ENCODE assay signal across 21 cellular contexts in the genomic region with DNA sequence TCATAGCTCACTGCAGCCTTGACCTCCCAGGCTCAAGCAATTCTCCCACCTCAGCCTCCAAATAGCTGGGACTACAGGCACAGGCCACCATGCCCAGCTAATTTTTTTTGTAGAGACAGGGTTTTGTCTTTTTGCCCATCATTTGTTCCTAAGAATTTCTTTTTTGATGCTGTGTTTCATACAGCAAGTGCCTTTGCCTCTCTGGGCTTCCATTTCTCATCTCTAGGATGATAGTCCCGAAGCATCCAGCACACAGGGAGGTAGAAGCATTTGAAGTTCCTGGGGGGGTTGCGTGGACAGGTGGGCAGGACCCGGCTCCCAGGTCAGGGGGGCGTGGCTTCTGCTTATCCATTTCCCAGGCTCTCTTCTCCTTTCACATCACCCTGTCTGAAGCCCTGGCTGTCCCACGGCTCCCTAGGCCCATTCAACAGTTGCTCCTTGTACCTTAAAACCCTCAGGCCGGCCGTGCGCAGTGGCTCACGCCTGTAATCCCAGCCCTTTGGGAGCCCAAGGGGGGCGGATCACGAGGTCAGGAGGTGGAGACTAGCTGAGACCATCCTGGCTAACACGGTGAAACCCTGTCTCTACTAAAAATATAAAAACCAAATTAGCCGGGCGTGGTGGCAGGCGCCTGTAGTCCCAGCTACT. TPM values are rescaled to one million over a fixed set of nuclear protein-coding genes. Genes with fewer than 3 reads are reported as not detected.
DNase-seq lines count a peak whose midpoint lies in the region; ATAC-seq, FAIRE-seq and TF ChIP-seq lines count a peak whose summit lies in the region.
"Had no signal": no experiment of that assay in that cellular context is flagged by ENCODE, and none has a peak within 500 bp of the region (broad histone marks: within the 10 kb centered on the region; RNA-seq: fewer than 3 reads in every experiment).

No MANE protein-coding gene starts in this region.

- intact Hi-C loops in K562 (cut with micrococcal nuclease) = no loop called here
- intact Hi-C loops in CD4-positive, alpha-beta T cell (cut with DNase I, micrococcal nuclease) = loop anchor here in 1 of 2 experiments (2.0 kb wide), 1 partner anchor 46 kb away; no protein-coding TSS in a partner anchor

- peaks cover 25% of the 10 kb centered on the region for H3K36me3 ChIP-seq in BLaER1
- H3K36me3 ChIP-seq in H7 (replicated peaks; ENCODE audit: control insufficient read depth, insufficient read depth, low read length) = peaks cover 4% of the 10 kb centered on the region
- peaks cover 17% of the 10 kb centered on the region; the same call in 2 of the 3 replicates for H3K36me3 ChIP-seq in K562 (ENCODE audit: control insufficient read depth, insufficient read depth, low read length)

- in situ Hi-C loops in K562 (cut with MboI) = no loop called here

- no peak for TF ChIP-seq RAD21 in K562 (CRISPR knock-in tag; conservative IDR thresholded peaks at IDR 0.05 in 1 of 2, IDR thresholded peaks at IDR 0.05 in 1 of 2)

- TF ChIP-seq POLR2A in K562 (conservative IDR thresholded peaks at IDR 0.05) = no peak

- CTCF ChIA-PET in K562 (lab: Yijun Ruan, JAX; ENCODE audit: low intra/inter-chr PET ratio) = no interaction called here
- CTCF ChIA-PET in CD4-positive, alpha-beta T cell (lab: Charles Lee) = interaction anchor here (0.7 kb wide), 1 partner anchor 1477 kb away, joined by 4 read pairs; no protein-coding TSS in a partner anchor

- H3K79me2 ChIP-seq in K562 (ENCODE audit: control insufficient read depth, insufficient read depth, low read length) = no peaks in the 10 kb centered on the region; the same call in 2 of the 3 replicates

- POLR2A ChIA-PET in K562 (lab: Yijun Ruan, JAX) = interaction anchor here (0.6 to 0.9 kb wide), 2 partner anchors 33 to 103 kb away, joined by 3 read pairs; no protein-coding TSS in a partner anchor
- POLR2A ChIA-PET in CD4-positive, alpha-beta T cell (lab: Charles Lee) = no interaction called here

- H3K9ac ChIP-seq in BLaER1 (no peak overlapping the region), K562 (ENCODE audit: insufficient read depth in 1 of 2, low read depth in 2 of 2, low read length in 2 of 2) (no peak overlapping the region)

- H3K36me3 Mint-ChIP-seq in CD4-positive, alpha-beta T cell (ENCODE audit: low read depth) = peaks cover 23% of the 10 kb centered on the region

- no peak overlapping the region for H2AFZ ChIP-seq in K562 (ENCODE audit: low read depth, low read length)
- H2AFZ ChIP-seq: GM23338 had no signal

- no peaks in the 10 kb centered on the region for H3K27me3 Mint-ChIP-seq in CD4-positive, alpha-beta T cell
- H3K27me3 Mint-ChIP-seq: CD8-positive, alpha-beta memory T cell had no signal

- 65% methylated on average over 15 of the region's 15 CpGs for WGBS in K562 (ENCODE audit: insufficient coverage, low coverage, missing lambda C conversion rate)

- TF ChIP-seq CTCF in K562 (IDR thresholded peaks at IDR 0.05 in 2 of 3, conservative IDR thresholded peaks at IDR 0.05 in 1 of 3; ENCODE audit: insufficient read depth in 2 of 3, low read depth in 1 of 3, low read length in 3 of 3) = no peak
- no peak for TF ChIP-seq CTCF in CD4-positive, alpha-beta T cell (IDR thresholded peaks at IDR 0.05)

- H3K4me3 Mint-ChIP-seq in CD4-positive, alpha-beta T cell = no peak overlapping the region
- H3K4me3 Mint-ChIP-seq: GM23338 had no signal

- FAIRE-seq in K562 (lab: Jason Lieb, UNC) = no peak
- FAIRE-seq: A204.1, GM12891, GM18507 had no signal

- H3K4me1 Mint-ChIP-seq in CD4-positive, alpha-beta T cell (ENCODE audit: low read depth) = peaks cover 16% of the 10 kb centered on the region

- TF ChIP-seq EP300 in K562 (IDR thresholded peaks at IDR 0.05; ENCODE audit: low read length) = no peak

- no TSS peak for BruUV-seq in K562 (replicated peaks; lab: Mats Ljungman, UMichigan)

- H3K4me3 ChIP-seq in BLaER1 = no peak overlapping the region
- H3K4me3 ChIP-seq in H7 (ENCODE audit: insufficient read depth, low read depth, low read length) = no peak overlapping the region
- no peak overlapping the region for H3K4me3 ChIP-seq in K562
- H3K4me3 ChIP-seq: GM23338 had no signal

- H3K27ac Mint-ChIP-seq in CD4-positive, alpha-beta T cell = no peak overlapping the region
- H3K27ac Mint-ChIP-seq: GM23338 had no signal

- peak overlapping the region; percentile 100 for H3K4me2 ChIP-seq in BLaER1
- H3K4me2 ChIP-seq in K562 (ENCODE audit: insufficient read depth, low read length) = no peak overlapping the region
- H3K4me2 ChIP-seq: GM23338 had no signal

- no peaks in the 10 kb centered on the region for H3K9me1 ChIP-seq in K562 (ENCODE audit: control insufficient read depth, insufficient read depth, low read length)

- no peak for ATAC-seq in K562
- ATAC-seq in CD4-positive, alpha-beta T cell (ENCODE audit: poor library complexity) = no peak
- no peak for ATAC-seq in GM19035 (IDR thresholded peaks at IDR 0.05; ENCODE audit: unreplicated experiment)
- ATAC-seq: GM23338 had no signal

- no peaks in the 10 kb centered on the region for H3K9me3 ChIP-seq in BLaER1
- H3K9me3 ChIP-seq in K562 (replicated peaks; ENCODE audit: control insufficient read depth, insufficient read depth, low read depth, low read length) = no peaks in the 10 kb centered on the region
- no peaks in the 10 kb centered on the region for H3K9me3 ChIP-seq in CD4-positive, alpha-beta T cell (ENCODE audit: control insufficient read depth, low read length)

- no peaks in the 10 kb centered on the region for H3K27me3 ChIP-seq in BLaER1
- H3K27me3 ChIP-seq in H7 (ENCODE audit: control insufficient read depth, insufficient read depth, low read length) = no peaks in the 10 kb centered on the region; the same call in 1 of the 2 replicates
- H3K27me3 ChIP-seq in K562 (ENCODE audit: control insufficient read depth in 2 of 2, insufficient read depth in 2 of 2, low read length in 2 of 2) = no peaks in the 10 kb centered on the region
- H3K27me3 ChIP-seq in CD4-positive, alpha-beta T cell (ENCODE audit: control insufficient read depth, insufficient read depth, low read length) = no peaks in the 10 kb centered on the region

- H3K4me1 ChIP-seq in BLaER1 (peaks cover 53% of the 10 kb centered on the region), K562 (replicated peaks in 1 of 2; ENCODE audit: control insufficient read depth in 2 of 2, insufficient read depth in 2 of 2, low read length in 2 of 2) (peaks cover 13 to 28% of the 10 kb centered on the region in 2 experiments; a peak in 4 of 5 replicates)

- DNase-seq in H7 (peak; percentile 66), K562 (ENCODE audit: extremely low read depth in 1 of 4, low spot score in 3 of 4) (no peak), hippocampal formation (lab: John Stamatoyannopoulos, UW) (no peak)
- DNase-seq in CD4-positive, alpha-beta T cell = no peak
- DNase-seq: AML-193, COR-L47, DMS 273 treated with DMSO at 0.1 percent for 48 hours, DMS53, DND-41, EL, H9, IMR-90, Karpas-422, KBM-7 had no signal

- H3K27ac ChIP-seq in BLaER1 (peak overlapping the region; percentile 30; the same call in 1 of the 2 replicates), K562 (ENCODE audit: extremely low read depth, low read depth, low read length) (no peak overlapping the region)
- H3K27ac ChIP-seq in CD4-positive, alpha-beta T cell (ENCODE audit: low read depth, low read length) = no peak overlapping the region

- H3K9me3 Mint-ChIP-seq in CD4-positive, alpha-beta T cell = no peaks in the 10 kb centered on the region
- H3K9me3 Mint-ChIP-seq: CD8-positive, alpha-beta memory T cell; GM23338; H9 had no signal

- H4K20me1 ChIP-seq in BLaER1 (peaks cover 61% of the 10 kb centered on the region), K562 (replicated peaks; ENCODE audit: control insufficient read depth, insufficient read depth, low read length) (no peaks in the 10 kb centered on the region)

RNA-seq across cellular contexts. Expression of gene ATP13A2, which starts 3.4 kb away (rescaled TPM):
- total RNA-seq in H7 (2014; rRNA removed; shearing (Covaris generic)) = 128 and 162 TPM in 2 replicates
- total RNA-seq in K562 (2011; cell fraction: chromatin; rRNA removed; ENCODE audit: low replicate concordance) = 34.5 and 126 TPM in 2 replicates
- total RNA-seq in K562 (2011; cell fraction: nucleolus; rRNA removed) = 139 and 151 TPM in 2 replicates
- total RNA-seq in K562 (2011; cell fraction: nucleoplasm; rRNA removed) = 86.6 and 104 TPM in 2 replicates
- total RNA-seq in K562 (2014; rRNA removed) (23.9 and 40.2 TPM in 2 replicates), K562 (2014; rRNA removed; fragmentation: Illumina TruSeq; extraction: Trizol) (7.8 and 9.9 TPM in 2 replicates), K562 (2015; rRNA removed; fragmentation: Illumina TruSeq; extraction: Trizol) (15.5 and 16.3 TPM in 2 replicates), K562 (2021) (48.3 and 56.3 TPM in 2 replicates)
- polyA plus RNA-seq in K562 (2011; rRNA removed) (10.5 and 27.2 TPM in 2 replicates), K562 (2014; fragmentation: Illumina TruSeq; extraction: Trizol) (22.0 and 35.5 TPM in 2 replicates), K562 (2014; fragmentation: Nextera tagmentation; extraction: Ambion mirVana) (under 1 TPM; 0.36 to 0.45 TPM), K562 (2014; rRNA removed) (26.3 and 28.5 TPM in 2 replicates)
- 21.9 and 44.0 TPM in 2 replicates for polyA plus RNA-seq in K562 (2011; cell fraction: cytosol; rRNA removed)
- 38.6 and 63.9 TPM in 2 replicates for polyA plus RNA-seq in K562 (2011; cell fraction: nucleus; rRNA removed)
- 38.5 and 53.3 TPM in 2 replicates for polyA plus RNA-seq in K562 (2012)
- polyA minus RNA-seq in K562 (2011; rRNA and poly(A)+ RNA removed) = 27.1 and 30.6 TPM in 2 replicates
- polyA minus RNA-seq in K562 (2011; cell fraction: cytosol; rRNA and poly(A)+ RNA removed) = 65.7 and 89.6 TPM in 2 replicates
- polyA minus RNA-seq in K562 (2011; cell fraction: nucleus; rRNA and poly(A)+ RNA removed) = 19.0 and 32.7 TPM in 2 replicates
- 10 to 100 TPM; 27.0 to 30.6 TPM for total RNA-seq in CD4-positive, alpha-beta T cell

RNA-seq across cellular contexts. Expression of gene MFAP2, which starts 27.9 kb away (rescaled TPM):
- total RNA-seq in H7 (2014; rRNA removed; shearing (Covaris generic)) = 176 and 202 TPM in 2 replicates
- total RNA-seq in K562 (2011; cell fraction: chromatin; rRNA removed; ENCODE audit: low replicate concordance) = not detected in 2 replicates
- not detected in 2 replicates for total RNA-seq in K562 (2011; cell fraction: nucleolus; rRNA removed)
- not detected in 2 replicates for total RNA-seq in K562 (2011; cell fraction: nucleoplasm; rRNA removed)
- total RNA-seq in K562 (2014; rRNA removed) (not detected in 2 replicates), K562 (2014; rRNA removed; fragmentation: Illumina TruSeq; extraction: Trizol) (not detected in 2 replicates), K562 (2015; rRNA removed; fragmentation: Illumina TruSeq; extraction: Trizol) (not detected in 2 replicates), K562 (2021) (0.31 TPM in 1 of 2 replicates, not detected in the other)
- polyA plus RNA-seq in K562 (2011; rRNA removed) (not detected in 2 replicates), K562 (2014; fragmentation: Illumina TruSeq; extraction: Trizol) (0.18 TPM in 1 of 2 replicates, not detected in the other), K562 (2014; fragmentation: Nextera tagmentation; extraction: Ambion mirVana) (not detected), K562 (2014; rRNA removed) (not detected in 2 replicates)
- polyA plus RNA-seq in K562 (2011; cell fraction: cytosol; rRNA removed) = not detected in 2 replicates
- polyA plus RNA-seq in K562 (2011; cell fraction: nucleus; rRNA removed) = 0.30 TPM in 1 of 2 replicates, not detected in the other
- polyA plus RNA-seq in K562 (2012) = not detected in 2 replicates
- not detected in 2 replicates for polyA minus RNA-seq in K562 (2011; rRNA and poly(A)+ RNA removed)
- not detected in 2 replicates for polyA minus RNA-seq in K562 (2011; cell fraction: cytosol; rRNA and poly(A)+ RNA removed)
- polyA minus RNA-seq in K562 (2011; cell fraction: nucleus; rRNA and poly(A)+ RNA removed) = not detected in 2 replicates
- not detected for total RNA-seq in CD4-positive, alpha-beta T cell
- total RNA-seq: CD8-positive, alpha-beta memory T cell had no signal

RNA-seq across cellular contexts. Expression of gene SDHB, which starts 45.5 kb away (rescaled TPM):
- total RNA-seq in H7 (2014; rRNA removed; shearing (Covaris generic)) = 225 and 238 TPM in 2 replicates
- total RNA-seq in K562 (2011; cell fraction: chromatin; rRNA removed; ENCODE audit: low replicate concordance) = 91.4 and 102 TPM in 2 replicates
- 89.1 and 94.7 TPM in 2 replicates for total RNA-seq in K562 (2011; cell fraction: nucleolus; rRNA removed)
- total RNA-seq in K562 (2011; cell fraction: nucleoplasm; rRNA removed) = 110 and 139 TPM in 2 replicates
- total RNA-seq in K562 (2014; rRNA removed) (351 and 360 TPM in 2 replicates), K562 (2014; rRNA removed; fragmentation: Illumina TruSeq; extraction: Trizol) (396 and 465 TPM in 2 replicates), K562 (2015; rRNA removed; fragmentation: Illumina TruSeq; extraction: Trizol) (365 and 377 TPM in 2 replicates), K562 (2021) (263 and 299 TPM in 2 replicates)
- polyA plus RNA-seq in K562 (2011; rRNA removed) (453 and 554 TPM in 2 replicates), K562 (2014; fragmentation: Illumina TruSeq; extraction: Trizol) (373 and 453 TPM in 2 replicates), K562 (2014; fragmentation: Nextera tagmentation; extraction: Ambion mirVana) (100 to 1,000 TPM; 207 to 339 TPM), K562 (2014; rRNA removed) (390 and 400 TPM in 2 replicates)
- polyA plus RNA-seq in K562 (2011; cell fraction: cytosol; rRNA removed) = 249 and 308 TPM in 2 replicates
- polyA plus RNA-seq in K562 (2011; cell fraction: nucleus; rRNA removed) = 138 and 220 TPM in 2 replicates
- polyA plus RNA-seq in K562 (2012) = 229 and 275 TPM in 2 replicates
- 703 TPM in 2 replicates for polyA minus RNA-seq in K562 (2011; rRNA and poly(A)+ RNA removed)
- 133 and 188 TPM in 2 replicates for polyA minus RNA-seq in K562 (2011; cell fraction: cytosol; rRNA and poly(A)+ RNA removed)
- polyA minus RNA-seq in K562 (2011; cell fraction: nucleus; rRNA and poly(A)+ RNA removed) = 40.4 and 84.2 TPM in 2 replicates
- 10 to 100 TPM; 53.9 to 56.2 TPM for total RNA-seq in CD4-positive, alpha-beta T cell

Comparison
In these comparisons a context has a peak if more than half of its experiments do, and no peak if none do; other contexts are left out.
1. RNA of gene MFAP2, which starts 27.9 kb away (total RNA-seq): 176 to 202 TPM in H7; 0.31 TPM in K562 and not detected in CD4-positive, alpha-beta T cell; every median in the first group is over 100 times any median in the second.